In genomic region chr14:19878029-19878642, GRCh38 we compare ENCODE assay signal across 8 cellular contexts. TPM values are rescaled to one million over a fixed set of nuclear protein-coding genes. Genes with fewer than 3 reads are reported as not detected.
A peak's percentile ranks its signal among the peaks of the same experiment; 100 is the strongest.
DNase-seq lines count a peak whose midpoint lies in the region; ATAC-seq and TF ChIP-seq lines count a peak whose summit lies in the region.

No MANE protein-coding gene starts in this region.

- no peaks in the 10 kb centered on the region for H3K79me2 ChIP-seq in OCI-LY1 (ENCODE audit: insufficient read depth, low read length)

- H2BK15ac ChIP-seq in neuronal stem cell (ENCODE audit: low read length), result no peak overlapping the region

- no peaks in the 10 kb centered on the region for H4K20me1 ChIP-seq in OCI-LY1 (ENCODE audit: insufficient read depth, low read length)

- H4K8ac ChIP-seq in neuronal stem cell (ENCODE audit: low read depth, low read length), result no peak overlapping the region

- H3K4me1 Mint-ChIP-seq in type B pancreatic cell (ENCODE audit: unreplicated experiment) (no peaks in the 10 kb centered on the region), immature natural killer cell (no peaks in the 10 kb centered on the region)

- DNase-seq in heart right ventricle (no peak), cardiac septum (ENCODE audit: low spot score) (no peak), fibroblast of mammary gland (ENCODE audit: low read depth) (peak; percentile 24), type B pancreatic cell (ENCODE audit: extremely low spot score, unreplicated experiment) (no peak), immature natural killer cell (no peak), neuronal stem cell (ENCODE audit: low spot score) (no peak)

- no peak overlapping the region for H3K27ac Mint-ChIP-seq in type B pancreatic cell
- H3K27ac Mint-ChIP-seq in immature natural killer cell, result no peak overlapping the region

- H3K4me1 ChIP-seq in heart right ventricle (no peaks in the 10 kb centered on the region), OCI-LY1 (ENCODE audit: insufficient read depth, low read length, severe bottlenecking) (no peaks in the 10 kb centered on the region), neuronal stem cell (ENCODE audit: control insufficient read depth in 2 of 2, insufficient read depth in 1 of 2, low read depth in 1 of 2, low read length in 2 of 2) (no peaks in the 10 kb centered on the region)

- no peaks in the 10 kb centered on the region for H3K27me3 Mint-ChIP-seq in type B pancreatic cell
- peaks cover 0 to 1% (median 0%) of the 10 kb centered on the region in 3 donors for H3K27me3 Mint-ChIP-seq in immature natural killer cell (ENCODE audit: low read depth in 3 of 3)

- no peaks in the 10 kb centered on the region for H3F3A ChIP-seq in OCI-LY1 (ENCODE audit: insufficient read depth, low read length)

- H4K91ac ChIP-seq in neuronal stem cell (ENCODE audit: low read depth, low read length, poor library complexity), result no peak overlapping the region

- no peak overlapping the region for H3K14ac ChIP-seq in neuronal stem cell (ENCODE audit: low read length)

- no peak overlapping the region for H2BK120ac ChIP-seq in neuronal stem cell (ENCODE audit: low read depth, low read length)

- H3K4ac ChIP-seq in neuronal stem cell (ENCODE audit: low read length), result no peak overlapping the region

- no peak overlapping the region for H3K18ac ChIP-seq in neuronal stem cell (ENCODE audit: low read length)

- ATAC-seq in heart right ventricle (no peak), GM19023 (IDR thresholded peaks at IDR 0.05; ENCODE audit: unreplicated experiment) (no peak)

- H3K27me3 ChIP-seq in heart right ventricle (peaks cover 0 to 3% (median 0%) of the 10 kb centered on the region in 7 donors), OCI-LY1 (ENCODE audit: insufficient read depth, low read length) (no peaks in the 10 kb centered on the region), neuronal stem cell (ENCODE audit: control insufficient read depth in 3 of 3, insufficient read depth in 3 of 3, low read depth in 1 of 3, low read length in 3 of 3) (no peaks in the 10 kb centered on the region)

- H3K4me2 ChIP-seq in OCI-LY1 (ENCODE audit: low read length) (no peak overlapping the region), neuronal stem cell (ENCODE audit: insufficient read depth, low read length, poor library complexity, severe bottlenecking) (no peak overlapping the region)

- H3K9me3 ChIP-seq in heart right ventricle, result peaks cover 0 to 21% (median 4%) of the 10 kb centered on the region in 11 donors
- no peaks in the 10 kb centered on the region for H3K9me3 ChIP-seq in OCI-LY1 (ENCODE audit: low read length)
- H3K9me3 ChIP-seq in neuronal stem cell (replicated peaks in 1 of 2; ENCODE audit: control insufficient read depth in 2 of 2, insufficient read depth in 1 of 2, low read depth in 1 of 2, low read length in 2 of 2), result peaks cover 0 to 17% of the 10 kb centered on the region in 2 donors

- H3K9ac ChIP-seq in OCI-LY1 (ENCODE audit: low read length), result no peak overlapping the region
- no peak overlapping the region for H3K9ac ChIP-seq in neuronal stem cell (ENCODE audit: low read depth, low read length, poor library complexity)

- H3K9me3 Mint-ChIP-seq in type B pancreatic cell (peaks cover 7% of the 10 kb centered on the region), immature natural killer cell (peaks cover 0 to 2% (median 0%) of the 10 kb centered on the region in 6 donors)

- H3K23ac ChIP-seq in neuronal stem cell (ENCODE audit: low read depth, low read length, poor library complexity), result no peak overlapping the region

- H3K36me3 Mint-ChIP-seq in type B pancreatic cell, result no peaks in the 10 kb centered on the region
- H3K36me3 Mint-ChIP-seq in immature natural killer cell, result no peaks in the 10 kb centered on the region

- no peak overlapping the region for H2BK5ac ChIP-seq in neuronal stem cell (ENCODE audit: low read length)

- H3K79me1 ChIP-seq in neuronal stem cell (ENCODE audit: low read depth, low read length), result no peaks in the 10 kb centered on the region

- H3K4me3 ChIP-seq in heart right ventricle (no peak overlapping the region), OCI-LY1 (ENCODE audit: low read depth, low read length, poor library complexity, severe bottlenecking) (no peak overlapping the region), fibroblast of mammary gland (ENCODE audit: control insufficient read depth, low read depth, low read length) (no peak overlapping the region), neuronal stem cell (ENCODE audit: low read length in 2 of 2) (no peak overlapping the region)

- TF ChIP-seq CTCF in heart right ventricle (IDR thresholded peaks at IDR 0.05) (peak in 8 of 9 donors; percentile 14 to 82 (median 36)), OCI-LY1 (IDR thresholded peaks at IDR 0.05; ENCODE audit: low read length) (peak; percentile 86), fibroblast of mammary gland (conservative IDR thresholded peaks at IDR 0.05; ENCODE audit: control insufficient read depth, insufficient read depth, low read depth, low read length) (peak; percentile 59), type B pancreatic cell (conservative IDR thresholded peaks at IDR 0.05) (peak; percentile 83)

- H2AK5ac ChIP-seq in neuronal stem cell (ENCODE audit: low read depth, low read length), result no peak overlapping the region

- H3K4me3 Mint-ChIP-seq in type B pancreatic cell (no peak overlapping the region), immature natural killer cell (no peak overlapping the region)

- intact Hi-C loops in heart right ventricle (cut with DNase I), result no loop called here
- intact Hi-C loops in cardiac septum (cut with DNase I), result no loop called here

- no peaks in the 10 kb centered on the region for H3K9me2 ChIP-seq in OCI-LY1 (ENCODE audit: low read depth, low read length)

- no peak overlapping the region for H2BK12ac ChIP-seq in neuronal stem cell (ENCODE audit: low read length)

- no peak overlapping the region for H2AFZ ChIP-seq in OCI-LY1 (ENCODE audit: low read length)
- H2AFZ ChIP-seq in neuronal stem cell (ENCODE audit: low read length), result no peak overlapping the region

- H3K36me3 ChIP-seq in heart right ventricle, result no peaks in the 10 kb centered on the region
- H3K36me3 ChIP-seq in OCI-LY1 (ENCODE audit: insufficient read depth, low read length), result no peaks in the 10 kb centered on the region
- no peaks in the 10 kb centered on the region for H3K36me3 ChIP-seq in neuronal stem cell (replicated peaks in 1 of 2; ENCODE audit: control insufficient read depth in 2 of 2, insufficient read depth in 2 of 2, low read length in 2 of 2)

- no peak overlapping the region for H3K27ac ChIP-seq in heart right ventricle
- H3K27ac ChIP-seq in OCI-LY1 (ENCODE audit: low read depth, low read length, poor library complexity, severe bottlenecking), result no peak overlapping the region
- H3K27ac ChIP-seq in neuronal stem cell (replicated peaks; ENCODE audit: low read length), result no peak overlapping the region

RNA-seq across cellular contexts. Expression of gene OR4K2, which starts 3.2 kb away (rescaled TPM):
- not detected for total RNA-seq in heart right ventricle
- polyA plus RNA-seq in heart right ventricle, result not detected
- not detected for total RNA-seq in cardiac septum
- total RNA-seq in type B pancreatic cell (ENCODE audit: low replicate concordance), result not detected in 2 replicates
- polyA plus RNA-seq in immature natural killer cell, result not detected
- not detected for polyA plus RNA-seq in neuronal stem cell (2013, experiment 1 of 2)
- polyA plus RNA-seq in neuronal stem cell (2013, experiment 2 of 2), result not detected

RNA-seq across cellular contexts. Expression of gene OR4K5, which starts 42.3 kb away (rescaled TPM):
- total RNA-seq in heart right ventricle, result not detected
- not detected for polyA plus RNA-seq in heart right ventricle
- not detected for total RNA-seq in cardiac septum
- total RNA-seq in type B pancreatic cell (ENCODE audit: low replicate concordance), result not detected in 2 replicates
- polyA plus RNA-seq in immature natural killer cell, result not detected
- polyA plus RNA-seq in neuronal stem cell (2013, experiment 1 of 2), result not detected
- not detected for polyA plus RNA-seq in neuronal stem cell (2013, experiment 2 of 2)

RNA-seq across cellular contexts. Expression of gene OR4K1, which starts 52.6 kb away (rescaled TPM):
- total RNA-seq in heart right ventricle (not detected), cardiac septum (not detected), type B pancreatic cell (ENCODE audit: low replicate concordance) (not detected in 2 replicates)
- polyA plus RNA-seq in heart right ventricle (not detected), immature natural killer cell (not detected)
- polyA plus RNA-seq in neuronal stem cell (2013, experiment 1 of 2), result not detected
- not detected for polyA plus RNA-seq in neuronal stem cell (2013, experiment 2 of 2)

Comparison
In these comparisons a context has a peak if more than half of its experiments do, and no peak if none do; other contexts are left out.
1. CTCF ChIP-seq: peak in every context shown above with its lines; median percentile 86 in OCI-LY1; 83 in type B pancreatic cell; 59 in fibroblast of mammary gland; 36 in heart right ventricle.